Comparison of ENCODE assay signal across 17 cellular contexts in the genomic region with DNA sequence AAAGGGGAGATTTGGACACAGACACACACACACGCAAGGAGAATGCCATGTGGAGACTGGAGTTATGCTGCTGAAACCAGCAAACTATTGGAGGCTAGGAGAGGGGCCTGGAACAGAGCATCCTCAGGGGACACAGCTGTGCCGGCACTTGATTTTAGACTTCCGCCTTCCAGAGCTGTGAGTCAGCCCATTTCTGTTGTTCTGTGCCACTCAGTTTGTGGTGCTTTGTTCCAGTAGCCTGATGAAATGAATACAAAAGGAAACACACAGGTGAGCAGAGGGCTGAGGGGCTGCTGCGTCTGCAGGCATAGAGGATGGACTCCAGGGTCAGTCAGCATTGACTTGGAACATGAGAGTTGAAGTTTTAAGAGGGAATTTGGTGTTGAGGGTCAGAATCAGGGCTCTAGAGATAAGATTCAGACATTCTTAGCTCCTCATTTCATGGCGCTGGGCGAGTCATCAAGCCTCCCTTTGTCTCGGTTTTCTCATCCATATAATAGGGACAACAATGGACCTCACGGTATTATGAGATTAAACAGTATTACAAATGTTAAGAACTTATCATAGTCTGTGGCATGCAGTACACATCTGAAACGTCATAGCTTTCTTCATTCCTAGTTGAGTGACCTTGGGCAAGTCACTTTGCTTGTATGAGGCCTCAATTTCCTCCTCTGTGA.
DNase-seq lines count a peak whose midpoint lies in the region; ATAC-seq and TF ChIP-seq lines count a peak whose summit lies in the region.
"Had no signal": no experiment of that assay in that cellular context is flagged by ENCODE, and none has a peak within 500 bp of the region (broad histone marks: within the 10 kb centered on the region; RNA-seq: fewer than 3 reads in every experiment).

No MANE protein-coding gene starts in this region.

- 77 to 86% methylated on average over 9 of the region's 9 CpGs for WGBS in body of pancreas, 2 donors

- intact Hi-C loops in body of pancreas (cut with DNase I), result no loop called here

- H3K27ac ChIP-seq in body of pancreas, result no peak overlapping the region
- H3K27ac ChIP-seq: cardiac muscle cell, RWPE1, spleen had no signal

- peak; percentile 61 for DNase-seq in A172 (ENCODE audit: low spot score)
- peak; percentile 78 for DNase-seq in GM03348 (ENCODE audit: low spot score)
- peak; percentile 59 for DNase-seq in dermis blood vessel endothelial cell
- DNase-seq in kidney tubule cell (ENCODE audit: low spot score), result peak; percentile 63
- DNase-seq in NCI-H2081 treated with DMSO at 0.1 percent for 48 hours (lab: John Stamatoyannopoulos, UW), result no peak
- DNase-seq in superior temporal gyrus (ENCODE audit: extremely low spot score), result no peak
- DNase-seq in AG08396 (ENCODE audit: low spot score), result no peak
- no peak for DNase-seq in body of pancreas
- DNase-seq: activated B cell treated with CpG ODN at 0.5 μM for 24 hours; activated CD8-positive, alpha-beta memory T cell treated with anti-CD3 and anti-CD28 coated beads, Interleukin-2, amount 50 U/mL, for 48 hours; activated naive CD4-positive, alpha-beta T cell treated with anti-CD3 and anti-CD28 coated beads, Interleukin-2, amount 10 ng/mL, durations not matched to agents 7 days and 5 days; NCI-H1048; spleen; stimulated activated naive B cell treated with anti-CD40 and anti-IgM and Interleukin-4, amounts not matched to agents 10 μg/mL and 1 μg/mL and 100 μg/mL, for 72 hours; T-helper 1 cell had no signal

- TF ChIP-seq CTCF in body of pancreas (IDR thresholded peaks at IDR 0.05), result no peak

- ATAC-seq in body of pancreas, result no peak
- ATAC-seq: stimulated activated naive B cell treated with anti-CD40 and anti-IgM and Interleukin-4, amounts not matched to agents 10 μg/mL and 1 μg/mL and 100 μg/mL, for 72 hours had no signal

- H3K36me3 ChIP-seq in body of pancreas (replicated peaks in 1 of 2; ENCODE audit: insufficient read depth in 1 of 2, low read depth in 2 of 2), result no peaks in the 10 kb centered on the region
- H3K36me3 ChIP-seq: cardiac muscle cell had no signal

- no peak overlapping the region for H3K4me3 ChIP-seq in body of pancreas
- H3K4me3 ChIP-seq: cardiac muscle cell, spleen had no signal

- no peaks in the 10 kb centered on the region for H3K9me3 ChIP-seq in body of pancreas
- H3K9me3 ChIP-seq: spleen had no signal

- H3K4me1 ChIP-seq in body of pancreas, result peaks cover 5% of the 10 kb centered on the region

- H3K27me3 ChIP-seq in body of pancreas, result no peaks in the 10 kb centered on the region
- H3K27me3 ChIP-seq: cardiac muscle cell, spleen had no signal

- no peak for TF ChIP-seq POLR2A in body of pancreas (IDR thresholded peaks at IDR 0.05)

Comparison
In these comparisons a context has a peak if more than half of its experiments do, and no peak if none do; other contexts are left out.
1. DNase-seq: peak in A172 (single experiment), GM03348 (single experiment), dermis blood vessel endothelial cell (single experiment) and kidney tubule cell (single experiment); none in NCI-H2081 treated with DMSO at 0.1 percent for 48 hours (single experiment), superior temporal gyrus (single experiment), AG08396 (single experiment) and body of pancreas (0 of 4).